ENCODE assay signal across 20 cellular contexts in genomic region chr3:55246016-55246415, GRCh38.
A peak's percentile ranks its signal among the peaks of the same experiment; 100 is the strongest.
DNase-seq lines count a peak whose midpoint lies in the region; ATAC-seq and TF ChIP-seq lines count a peak whose summit lies in the region.
"Had no signal": no experiment of that assay in that cellular context is flagged by ENCODE, and none has a peak within 500 bp of the region (broad histone marks: within the 10 kb centered on the region; RNA-seq: fewer than 3 reads in every experiment).

No MANE protein-coding gene starts in this region.

- no peaks in the 10 kb centered on the region for H3K79me2 ChIP-seq in hepatocyte

- ATAC-seq in GM18511 (IDR thresholded peaks at IDR 0.05; ENCODE audit: unreplicated experiment) (no peak), GM18873 (IDR thresholded peaks at IDR 0.05; ENCODE audit: low FRiP score, unreplicated experiment) (no peak), aorta (ENCODE audit: low FRiP score) (no peak)
- ATAC-seq: foreskin keratinocyte; left ventricle myocardium superior; stimulated activated effector memory CD8-positive, alpha-beta T cell treated with anti-CD3 and anti-CD28 coated beads, Interleukin-12 subunit alpha, Interleukin-12 subunit beta, amount 100 ng/mL, for 72 hours had no signal

- no peak for TF ChIP-seq CTCF in hepatocyte (IDR thresholded peaks at IDR 0.05; ENCODE audit: poor library complexity)

- H3K27me3 ChIP-seq in hepatocyte (peaks cover 3% of the 10 kb centered on the region), aorta (ENCODE audit: control insufficient read depth in 1 of 2, insufficient read depth in 2 of 2, low read length in 1 of 2) (peaks cover 0 to 2% of the 10 kb centered on the region in 2 donors)
- H3K27me3 ChIP-seq: foreskin keratinocyte had no signal

- H3K9me2 ChIP-seq in hepatocyte (replicated peaks; ENCODE audit: insufficient read depth): no peaks in the 10 kb centered on the region

- H3K9me3 ChIP-seq in hepatocyte (ENCODE audit: low read depth): no peaks in the 10 kb centered on the region
- no peaks in the 10 kb centered on the region for H3K9me3 ChIP-seq in aorta (ENCODE audit: control insufficient read depth, low read length)

- no peaks in the 10 kb centered on the region for H4K20me1 ChIP-seq in hepatocyte (ENCODE audit: insufficient read depth, poor library complexity, severe bottlenecking)

- H3K27ac ChIP-seq in hepatocyte (peak overlapping the region; percentile 43), aorta (ENCODE audit: low read depth in 1 of 2, low read length in 2 of 2) (no peak overlapping the region)
- H3K27ac ChIP-seq: foreskin keratinocyte had no signal

- H3K4me3 ChIP-seq in hepatocyte: no peak overlapping the region
- H3K4me3 ChIP-seq in aorta (ENCODE audit: low read length in 2 of 2): no peak overlapping the region

- intact Hi-C loops in aorta (cut with DNase I): no loop called here

- WGBS in hepatocyte (ENCODE audit: low lambda C conversion rate, missing lambda C conversion rate): 44% methylated on average over 5 of the region's 5 CpGs
- 13 to 17% methylated on average over 5 of the region's 5 CpGs for WGBS in aorta, 2 donors

- peak overlapping the region; percentile 67 for H3K4me2 ChIP-seq in hepatocyte

- H2AFZ ChIP-seq in hepatocyte: no peak overlapping the region

- no peaks in the 10 kb centered on the region for H3K36me3 ChIP-seq in hepatocyte (replicated peaks; ENCODE audit: insufficient read depth, low read depth)
- no peaks in the 10 kb centered on the region for H3K36me3 ChIP-seq in aorta (ENCODE audit: control insufficient read depth in 1 of 2, insufficient read depth in 2 of 2, low read length in 1 of 2)

- DNase-seq in LHCN-M2 (ENCODE audit: low read depth) (peak; percentile 20), astrocyte of the hippocampus (ENCODE audit: low read depth, low spot score) (peak; percentile 18), hepatocyte (ENCODE audit: low spot score) (no peak), smooth muscle cell of the brain vasculature (ENCODE audit: low read depth, low spot score) (peak; percentile 15), aorta (no peak)
- DNase-seq: activated CD4-positive, alpha-beta T cell treated with anti-CD3 and anti-CD28 coated beads for 48 hours; AML-193; CD8-positive, alpha-beta memory T cell; foreskin keratinocyte; immature natural killer cell; Karpas-422; left ventricle myocardium superior; NCI-H187 treated with DMSO at 0.1 percent for 48 hours; NCI-H2227 treated with DMSO at 0.1 percent for 48 hours; posterior cingulate gyrus; SHP77; stimulated activated CD4-positive, alpha-beta T cell treated with anti-CD3 and anti-CD28 coated beads, Interleukin-2, amount 100 ng/mL, for 24 hours had no signal

- H3K4me1 ChIP-seq in hepatocyte (ENCODE audit: insufficient read depth) (peaks cover 17% of the 10 kb centered on the region), aorta (ENCODE audit: control insufficient read depth in 1 of 2, insufficient read depth in 2 of 2, low read length in 2 of 2) (no peaks in the 10 kb centered on the region)
- H3K4me1 ChIP-seq: foreskin keratinocyte had no signal

Comparison
In these comparisons a context has a peak if more than half of its experiments do, and no peak if none do; other contexts are left out.
1. DNase-seq: peak in LHCN-M2 (single experiment), astrocyte of the hippocampus (single experiment) and smooth muscle cell of the brain vasculature (single experiment); none in hepatocyte (single experiment) and aorta (0 of 2).